In the genomic region with DNA sequence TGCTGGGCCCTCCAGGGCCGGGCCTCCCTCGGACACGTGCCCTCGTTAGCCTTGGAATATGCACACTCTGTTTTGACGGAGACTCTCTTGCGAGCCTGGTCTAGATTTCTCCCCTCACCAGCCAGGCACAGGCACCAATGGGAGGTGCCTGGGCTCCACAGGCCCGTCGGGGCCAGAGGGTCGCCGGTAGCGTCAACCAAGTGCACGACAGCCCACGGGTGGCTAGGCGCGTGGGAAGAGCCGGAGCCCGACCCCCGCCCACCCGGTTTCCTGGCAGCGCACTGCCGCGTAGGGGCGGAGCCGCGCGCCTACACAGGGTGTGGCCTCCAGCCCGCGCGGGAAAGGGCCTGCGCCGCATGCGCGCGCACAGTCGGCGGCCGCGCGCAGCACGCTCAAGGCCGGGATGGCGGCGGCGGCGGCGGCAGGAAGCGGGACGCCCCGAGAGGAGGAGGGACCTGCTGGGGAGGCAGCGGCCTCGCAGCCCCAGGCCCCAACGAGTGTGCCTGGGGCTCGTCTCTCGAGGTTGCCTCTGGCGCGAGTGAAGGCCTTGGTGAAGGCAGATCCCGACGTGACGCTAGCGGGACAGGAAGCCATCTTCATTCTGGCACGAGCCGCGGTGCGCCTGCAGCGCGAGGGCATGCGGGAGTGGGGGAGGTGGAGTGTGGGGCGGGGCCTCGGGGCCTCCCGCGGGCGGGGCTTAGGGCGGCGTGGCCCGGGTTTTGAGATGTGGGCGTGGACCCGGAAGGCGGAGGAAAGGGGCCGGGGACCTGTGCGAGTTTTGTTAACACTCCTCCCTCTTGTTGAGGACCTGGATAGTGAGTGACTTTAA, we compare ENCODE assay signal across 8 cellular contexts. TPM values are rescaled to one million over a fixed set of nuclear protein-coding genes. Genes with fewer than 3 reads are reported as not detected.
A peak's percentile ranks its signal among the peaks of the same experiment; 100 is the strongest.
DNase-seq lines count a peak whose midpoint lies in the region; ATAC-seq and TF ChIP-seq lines count a peak whose summit lies in the region.

A gene with protein sequence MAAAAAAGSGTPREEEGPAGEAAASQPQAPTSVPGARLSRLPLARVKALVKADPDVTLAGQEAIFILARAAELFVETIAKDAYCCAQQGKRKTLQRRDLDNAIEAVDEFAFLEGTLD (plus strand): TSS at position 367 of the 829 bp plus-strand sequence. CDS start 37 bp downstream, at position 404.

- WGBS in psoas muscle, 3 donors = 0 to 1% (median 1%) methylated on average over 56 to 80 of the region's 80 CpGs
- whole genome bisulfite sequencing in urinary bladder = under 1% methylated on average over 79 of the region's 80 CpGs

- no peaks in the 10 kb centered on the region for H3K9me3 ChIP-seq in right atrium auricular region
- H3K9me3 ChIP-seq in psoas muscle = no peaks in the 10 kb centered on the region

- H3K27ac ChIP-seq in angular gyrus (ENCODE audit: low read depth, low read length) = peak within 1 kb of the TSS; percentile 90
- peak within 1 kb of the TSS; percentile 90 to 94 for H3K27ac ChIP-seq in right atrium auricular region
- peak within 1 kb of the TSS; percentile 90 for H3K27ac ChIP-seq in psoas muscle
- H3K27ac ChIP-seq in urinary bladder (ENCODE audit: low read depth) = peak within 1 kb of the TSS; percentile 99

- TF ChIP-seq CTCF in right atrium auricular region (IDR thresholded peaks at IDR 0.05) (peak in 1 of 2 donors; percentile 32), psoas muscle (IDR thresholded peaks at IDR 0.05) (no peak)

- H3K4me3 ChIP-seq in right atrium auricular region = peak within 1 kb of the TSS; percentile 66 to 71
- H3K4me3 ChIP-seq in psoas muscle = peak within 1 kb of the TSS; percentile 70
- peak within 1 kb of the TSS; percentile 58 for H3K4me3 ChIP-seq in urinary bladder (ENCODE audit: low read depth, low read length)

- intact Hi-C loops in psoas muscle (cut with DNase I) = loop anchor here in 1 of 2 donors (10.0 kb wide), 1 partner anchor 756 kb away; a partner anchor contains a TSS

- peaks cover 0 to 9% of the 10 kb centered on the region in 2 donors for H3K4me1 ChIP-seq in right atrium auricular region
- peaks cover 21% of the 10 kb centered on the region for H3K4me1 ChIP-seq in psoas muscle
- H3K4me1 ChIP-seq in urinary bladder (ENCODE audit: insufficient read depth) = no peaks in the 10 kb centered on the region

- ATAC-seq in GM18502 (IDR thresholded peaks at IDR 0.05; ENCODE audit: poor library complexity, unreplicated experiment) (peak; percentile 94), HG02938 (IDR thresholded peaks at IDR 0.05; ENCODE audit: unreplicated experiment) (peak; percentile 93), psoas muscle (peak; percentile 99)

- peaks cover 10% of the 10 kb centered on the region for H3K36me3 ChIP-seq in right atrium auricular region
- peaks cover 3 to 39% of the 10 kb centered on the region in 2 donors for H3K36me3 ChIP-seq in psoas muscle (ENCODE audit: insufficient read depth in 1 of 2, low read depth in 1 of 2)
- H3K36me3 ChIP-seq in urinary bladder (ENCODE audit: insufficient read depth) = no peaks in the 10 kb centered on the region

- DNase-seq in NCI-H1694 treated with DMSO at 0.1 percent for 48 hours (lab: John Stamatoyannopoulos, UW) = peak; percentile 79
- DNase-seq in T-helper 2 cell = peak; percentile 83 to 96 (median 86)
- DNase-seq in right atrium auricular region (ENCODE audit: low spot score) = peak; percentile 91
- peak; percentile 94 to 97 for DNase-seq in psoas muscle

- H3K27me3 ChIP-seq in right atrium auricular region (no peaks in the 10 kb centered on the region), psoas muscle (ENCODE audit: insufficient read depth in 3 of 3, low read length in 2 of 3) (no peaks in the 10 kb centered on the region)

RNA-seq across cellular contexts. Expression of the gene that starts here (rescaled TPM):
- 10 to 100 TPM; 15.1 to 19.8 TPM for total RNA-seq in right atrium auricular region
- total RNA-seq in psoas muscle = 10 to 100 TPM; 53.4 to 96.6 (median 72.8) TPM
- polyA plus RNA-seq in psoas muscle = 100 to 1,000 TPM in 1 of 3 donors, 10 to 100 TPM in 2; 77.7 to 106 (median 78.2) TPM
- total RNA-seq in urinary bladder = 18.1 TPM
- 57.0 TPM for polyA plus RNA-seq in urinary bladder

Comparison
In these comparisons a context has a peak if more than half of its experiments do, and no peak if none do; other contexts are left out.
1. Peak in every context shown above with its lines: DNase-seq, ATAC-seq, H3K4me3 ChIP-seq and H3K27ac ChIP-seq.